In the genomic region with DNA sequence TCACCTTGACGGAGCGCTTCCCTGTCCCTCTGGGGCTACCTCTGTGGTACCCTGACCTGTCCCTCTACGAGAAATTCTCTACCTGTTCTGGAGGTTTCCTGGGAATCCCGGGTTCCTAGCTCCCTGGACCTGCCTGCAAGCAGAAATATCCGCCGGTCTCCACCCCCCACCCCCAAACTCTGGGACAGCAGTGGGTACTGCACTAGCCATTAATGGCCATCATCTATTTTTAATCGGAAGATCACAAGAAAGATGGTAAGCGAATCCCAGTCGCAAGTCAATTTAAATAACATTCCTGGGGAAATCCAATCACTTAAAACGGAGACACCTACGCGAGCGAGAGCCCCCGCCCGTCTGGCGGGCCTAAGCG, we compare ENCODE assay signal across 1 cellular context.
TF ChIP-seq lines count a peak whose summit lies in the region.

No MANE protein-coding gene starts in this region.

TF ChIP-seq in H1, 55 proteins besides CTCF, POLR2A, EP300 and RAD21:
- no peak for TF ChIP-seq TCF12 (IDR thresholded peaks at IDR 0.05; ENCODE audit: low read depth, low read length)
- no peak for TF ChIP-seq JUN (IDR thresholded peaks at IDR 0.05; ENCODE audit: low read depth, low read length)
- no peak for TF ChIP-seq NRF1 (IDR thresholded peaks at IDR 0.05; ENCODE audit: low read depth, low read length)
- no peak for TF ChIP-seq SRF (IDR thresholded peaks at IDR 0.05; ENCODE audit: low read depth, low read length)
- TF ChIP-seq CHD2 (IDR thresholded peaks at IDR 0.05; ENCODE audit: low read length): no peak
- TF ChIP-seq RBBP5 (IDR thresholded peaks at IDR 0.05; ENCODE audit: borderline replicate concordance, low read depth, low read length): no peak
